In the genomic region with DNA sequence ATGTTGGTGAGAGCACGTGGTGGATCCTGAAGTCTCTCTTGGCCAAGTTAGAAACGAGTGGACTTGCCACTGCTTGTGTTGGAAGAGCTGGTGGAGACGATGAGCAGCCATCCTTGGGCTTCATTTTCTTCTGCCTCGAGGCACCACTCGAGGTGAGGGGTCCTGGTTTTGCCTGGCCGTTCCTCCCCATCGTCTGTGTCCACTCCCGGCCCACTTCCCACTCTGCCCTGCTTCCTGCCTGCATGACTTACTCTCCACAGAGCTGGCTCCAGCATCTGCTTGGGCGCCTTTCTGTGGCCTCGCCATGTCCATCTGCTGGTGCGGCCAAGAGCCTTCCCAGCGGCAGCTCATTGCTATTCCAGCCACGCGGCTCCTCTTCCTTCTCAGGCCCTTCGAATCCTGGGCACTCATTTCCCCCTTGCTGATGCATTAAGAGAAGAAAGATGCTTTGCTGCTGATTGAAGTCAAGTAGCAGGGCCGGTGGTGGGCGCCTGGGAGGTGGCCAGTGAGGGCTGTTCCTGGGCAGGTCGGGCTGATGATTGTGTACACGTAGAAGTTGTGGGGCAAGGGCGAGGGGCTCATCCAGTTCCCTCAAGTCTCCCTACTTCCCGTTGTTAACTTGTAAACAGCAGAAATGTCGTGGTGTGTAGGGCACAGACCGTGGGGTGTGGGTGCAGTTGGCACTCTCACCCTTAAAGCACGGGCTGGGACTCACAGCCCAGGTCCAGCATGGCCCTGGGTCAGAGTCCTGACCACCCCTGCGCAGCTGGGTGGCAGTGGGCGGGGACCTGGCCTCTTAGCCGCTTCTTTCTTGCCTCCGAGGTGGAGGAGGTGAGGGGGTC, we compare ENCODE assay signal across 1 cellular context.
TF ChIP-seq lines count a peak whose summit lies in the region.

No MANE protein-coding gene starts in this region.

TF ChIP-seq in IMR-90, 13 proteins besides CTCF, POLR2A, EP300 and RAD21:
- TF ChIP-seq, protein P1, sequence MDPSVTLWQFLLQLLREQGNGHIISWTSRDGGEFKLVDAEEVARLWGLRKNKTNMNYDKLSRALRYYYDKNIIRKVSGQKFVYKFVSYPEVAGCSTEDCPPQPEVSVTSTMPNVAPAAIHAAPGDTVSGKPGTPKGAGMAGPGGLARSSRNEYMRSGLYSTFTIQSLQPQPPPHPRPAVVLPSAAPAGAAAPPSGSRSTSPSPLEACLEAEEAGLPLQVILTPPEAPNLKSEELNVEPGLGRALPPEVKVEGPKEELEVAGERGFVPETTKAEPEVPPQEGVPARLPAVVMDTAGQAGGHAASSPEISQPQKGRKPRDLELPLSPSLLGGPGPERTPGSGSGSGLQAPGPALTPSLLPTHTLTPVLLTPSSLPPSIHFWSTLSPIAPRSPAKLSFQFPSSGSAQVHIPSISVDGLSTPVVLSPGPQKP (IDR thresholded peaks at IDR 0.05; ENCODE audit: borderline replicate concordance, low read depth, low read length): no peak
- TF ChIP-seq NFE2L2 (IDR thresholded peaks at IDR 0.05; ENCODE audit: low read depth, low read length) (no peak), CHD1 (IDR thresholded peaks at IDR 0.05; ENCODE audit: low read depth, low read length) (no peak), USF2 (IDR thresholded peaks at IDR 0.05; ENCODE audit: low read depth, low read length) (no peak), MAFK (IDR thresholded peaks at IDR 0.05; ENCODE audit: low read depth, low read length) (no peak)
